8 cellular contexts compared by ENCODE assay signal in genomic region chr17:48908853-48909394, GRCh38. TPM values are rescaled to one million over a fixed set of nuclear protein-coding genes. Genes with fewer than 3 reads are reported as not detected.
A peak's percentile ranks its signal among the peaks of the same experiment; 100 is the strongest.
DNase-seq lines count a peak whose midpoint lies in the region; ATAC-seq and TF ChIP-seq lines count a peak whose summit lies in the region.

No MANE protein-coding gene starts in this region.

- peak; percentile 19 to 67 for DNase-seq in NCI-H187 (lab: John Stamatoyannopoulos, UW)
- DNase-seq in NCI-H187 treated with DMSO at 0.1 percent for 48 hours (lab: John Stamatoyannopoulos, UW), result no peak
- DNase-seq in NCI-H345 treated with DMSO at 0.1 percent for 48 hours (lab: John Stamatoyannopoulos, UW; ENCODE audit: unreplicated experiment), result peak; percentile 36
- DNase-seq in activated CD4-positive, alpha-beta T cell treated with anti-CD3 and anti-CD28 coated beads for 36 hours, result peak; percentile 95
- DNase-seq in choroid plexus epithelial cell (ENCODE audit: low read depth), result peak; percentile 91
- DNase-seq in left colon, result peak; percentile 85
- peak; percentile 89 for DNase-seq in stimulated activated CD4-positive, alpha-beta T cell treated with anti-CD3 and anti-CD28 coated beads, Interleukin-1b, Interleukin-23, amount 100 ng/mL, for 48 hours

- no peaks in the 10 kb centered on the region for H3K27me3 Mint-ChIP-seq in activated CD4-positive, alpha-beta T cell treated with anti-CD3 and anti-CD28 coated beads for 36 hours

- no peaks in the 10 kb centered on the region for H3K9me3 Mint-ChIP-seq in activated CD4-positive, alpha-beta T cell treated with anti-CD3 and anti-CD28 coated beads for 36 hours (ENCODE audit: low read depth)

- peaks cover 52% of the 10 kb centered on the region for H3K4me1 Mint-ChIP-seq in activated CD4-positive, alpha-beta T cell treated with anti-CD3 and anti-CD28 coated beads for 36 hours

- H3K4me3 ChIP-seq in choroid plexus epithelial cell (ENCODE audit: low read depth, low read length), result peak overlapping the region; percentile 82

- H3K27ac Mint-ChIP-seq in activated CD4-positive, alpha-beta T cell treated with anti-CD3 and anti-CD28 coated beads for 36 hours, result peak overlapping the region; percentile 94

- peak overlapping the region; percentile 89 for H3K4me3 Mint-ChIP-seq in activated CD4-positive, alpha-beta T cell treated with anti-CD3 and anti-CD28 coated beads for 36 hours

- ATAC-seq in HG03103 (IDR thresholded peaks at IDR 0.05; ENCODE audit: low read depth, unreplicated experiment), result peak; percentile 41
- ATAC-seq in activated CD4-positive, alpha-beta T cell treated with anti-CD3 and anti-CD28 coated beads for 36 hours, result peak; percentile 55
- peak; percentile 22 for ATAC-seq in left colon

- TF ChIP-seq CTCF in choroid plexus epithelial cell (conservative IDR thresholded peaks at IDR 0.05; ENCODE audit: low read depth, low read length), result no peak

- POLR2A ChIA-PET in activated CD4-positive, alpha-beta T cell treated with anti-CD3 and anti-CD28 coated beads for 36 hours (lab: Charles Lee), result interaction anchor here (0.5 to 2.9 kb wide), 5 partner anchors 9 to 40 kb away, joined by 3 to 26 read pairs (median 4); partner anchors contain the start of gene ATP5MC1

- H3K36me3 Mint-ChIP-seq in activated CD4-positive, alpha-beta T cell treated with anti-CD3 and anti-CD28 coated beads for 36 hours (ENCODE audit: low read depth), result peaks cover 47% of the 10 kb centered on the region

- CTCF ChIA-PET in activated CD4-positive, alpha-beta T cell treated with anti-CD3 and anti-CD28 coated beads for 36 hours (lab: Charles Lee), result interaction anchor here (1.0 to 1.1 kb wide), 3 partner anchors 16 to 968 kb away, joined by 3 to 4 read pairs (median 3); partner anchors contain the start of genes ATP5MC1 and PNPO

- intact Hi-C loops in activated CD4-positive, alpha-beta T cell treated with anti-CD3 and anti-CD28 coated beads for 36 hours (cut with DNase I, micrococcal nuclease), result loop anchor here (1.0 to 10.0 kb wide), 10 partner anchors 7 to 1258 kb away; partner anchors contain the start of genes ATP5MC1 (in 2 of the 2), CALCOCO2 (in 1 of the 2), PNPO (in 1 of the 2) and SNF8 (in 1 of the 2)
- intact Hi-C loops in left colon (cut with DNase I, micrococcal nuclease), result no loop called here

RNA-seq across cellular contexts. Expression of gene UBE2Z, which starts 0.7 kb away (rescaled TPM):
- total RNA-seq in activated CD4-positive, alpha-beta T cell treated with anti-CD3 and anti-CD28 coated beads for 36 hours, result 100 to 1,000 TPM; 104 TPM
- total RNA-seq in left colon, result 10 to 100 TPM; 65.7 to 65.8 TPM

RNA-seq across cellular contexts. Expression of gene ATP5MC1, which starts 16.3 kb away (rescaled TPM):
- 100 to 1,000 TPM; 102 to 124 TPM for total RNA-seq in activated CD4-positive, alpha-beta T cell treated with anti-CD3 and anti-CD28 coated beads for 36 hours
- total RNA-seq in left colon, result 100 to 1,000 TPM; 180 to 246 TPM

RNA-seq across cellular contexts. Expression of gene SNF8, which starts 35.7 kb away (rescaled TPM):
- total RNA-seq in activated CD4-positive, alpha-beta T cell treated with anti-CD3 and anti-CD28 coated beads for 36 hours, result 10 to 100 TPM; 59.5 to 94.0 TPM
- 100 to 1,000 TPM; 101 to 123 TPM for total RNA-seq in left colon

RNA-seq across cellular contexts. Expression of gene GIP, which starts 59.5 kb away (rescaled TPM):
- total RNA-seq in activated CD4-positive, alpha-beta T cell treated with anti-CD3 and anti-CD28 coated beads for 36 hours, result not detected
- not detected for total RNA-seq in left colon

Comparison
In these comparisons a context has a peak if more than half of its experiments do, and no peak if none do; other contexts are left out.
1. intact Hi-C loops: an anchor here in activated CD4-positive, alpha-beta T cell treated with anti-CD3 and anti-CD28 coated beads for 36 hours (1.0 to 10.0 kb wide); none called in left colon.